ENCODE assay signal across 8 cellular contexts in genomic region chr1:82161651-82162238, GRCh38.
A peak's percentile ranks its signal among the peaks of the same experiment; 100 is the strongest.
DNase-seq lines count a peak whose midpoint lies in the region; ATAC-seq, FAIRE-seq and TF ChIP-seq lines count a peak whose summit lies in the region.

No MANE protein-coding gene starts in this region.

- DNase-seq in NCI-H1092 (lab: John Stamatoyannopoulos, UW) = peak; percentile 32
- peak in 5 of 61 donors; percentile 1 to 23 (median 3) for DNase-seq in caudate nucleus (lab: John Stamatoyannopoulos, UW)
- no peak for DNase-seq in pancreas
- DNase-seq in BE2C = no peak
- no peak for DNase-seq in NCI-H524 treated with DMSO at 0.1 percent for 48 hours (lab: John Stamatoyannopoulos, UW)
- no peak for DNase-seq in HuH-7.5 (ENCODE audit: low spot score)
- no peak for DNase-seq in NK-92 (lab: John Stamatoyannopoulos, UW; ENCODE audit: unreplicated experiment)

- intact Hi-C loops in pancreas (cut with DNase I) = no loop called here

- H3K27ac ChIP-seq in caudate nucleus (ENCODE audit: low read depth, low read length) (peak overlapping the region; percentile 3), pancreas (peak overlapping the region in 2 of 4 donors; percentile 8 to 40)

- H3K36me3 ChIP-seq in pancreas (no peaks in the 10 kb centered on the region), BE2C (no peaks in the 10 kb centered on the region)

- 12 to 22% methylated on average over 10 of the region's 10 CpGs for WGBS in pancreas, 2 donors

- H3K9me3 ChIP-seq in pancreas = no peaks in the 10 kb centered on the region
- H3K9me3 ChIP-seq in BE2C = no peaks in the 10 kb centered on the region

- TF ChIP-seq CTCF in pancreas (IDR thresholded peaks at IDR 0.05) = no peak
- no peak for TF ChIP-seq CTCF in BE2C (IDR thresholded peaks at IDR 0.05; ENCODE audit: low read depth, low read length)

- H3K27me3 ChIP-seq in pancreas (no peaks in the 10 kb centered on the region), BE2C (no peaks in the 10 kb centered on the region)

- peak; percentile 57 for ATAC-seq in GM18520 (IDR thresholded peaks at IDR 0.05; ENCODE audit: unreplicated experiment)
- ATAC-seq in pancreas = peak in 3 of 4 donors; percentile 66 to 75 (median 72)

- H3K4me3 ChIP-seq in pancreas (no peak overlapping the region), BE2C (ENCODE audit: low read depth, low read length) (no peak overlapping the region)

- FAIRE-seq in pancreas (lab: Jason Lieb, UNC) = no peak

- H3K4me1 ChIP-seq in pancreas = no peaks in the 10 kb centered on the region
- H3K4me1 ChIP-seq in BE2C = no peaks in the 10 kb centered on the region
